ENCODE assay signal across 18 cellular contexts in genomic region chr2:158142568-158143332, GRCh38. TPM values are rescaled to one million over a fixed set of nuclear protein-coding genes. Genes with fewer than 3 reads are reported as not detected.
A peak's percentile ranks its signal among the peaks of the same experiment; 100 is the strongest.
DNase-seq lines count a peak whose midpoint lies in the region; ATAC-seq and TF ChIP-seq lines count a peak whose summit lies in the region.
"Had no signal": no experiment of that assay in that cellular context is flagged by ENCODE, and none has a peak within 500 bp of the region (broad histone marks: within the 10 kb centered on the region; RNA-seq: fewer than 3 reads in every experiment).

No MANE protein-coding gene starts in this region.

- H3K27me3 ChIP-seq in hepatocyte, result no peaks in the 10 kb centered on the region
- H3K27me3 ChIP-seq: Peyer's patch, uterus had no signal

- H3K36me3 ChIP-seq in hepatocyte (replicated peaks; ENCODE audit: insufficient read depth, low read depth), result no peaks in the 10 kb centered on the region
- H3K36me3 ChIP-seq: heart right ventricle, Peyer's patch, uterus had no signal

- peak; percentile 31 for DNase-seq in EL
- peak; percentile 49 for DNase-seq in RPMI8226
- no peak for DNase-seq in hepatocyte (ENCODE audit: low spot score)
- no peak for DNase-seq in central memory CD4-positive, alpha-beta T cell
- DNase-seq in left ventricle myocardium superior, result no peak
- DNase-seq: activated T-cell treated with anti-CD3 and anti-CD28 coated beads for 4 hours; effector memory CD8-positive, alpha-beta T cell; H9; heart right ventricle; Peyer's patch; uterus had no signal

- ATAC-seq in HG03159 (IDR thresholded peaks at IDR 0.05; ENCODE audit: unreplicated experiment), result peak; percentile 77
- ATAC-seq in GM19324 (IDR thresholded peaks at IDR 0.05; ENCODE audit: low FRiP score, unreplicated experiment), result no peak
- no peak for ATAC-seq in HG03439 (IDR thresholded peaks at IDR 0.05; ENCODE audit: unreplicated experiment)
- ATAC-seq in left ventricle myocardium superior, result no peak
- ATAC-seq: effector memory CD8-positive, alpha-beta T cell; heart right ventricle had no signal

- 64% methylated on average over 6 of the region's 6 CpGs for WGBS in hepatocyte (ENCODE audit: low lambda C conversion rate, missing lambda C conversion rate)

- H3K79me2 ChIP-seq in hepatocyte, result no peaks in the 10 kb centered on the region

- TF ChIP-seq CTCF in hepatocyte (IDR thresholded peaks at IDR 0.05; ENCODE audit: poor library complexity), result no peak

- H3K4me3 ChIP-seq in hepatocyte, result no peak overlapping the region
- H3K4me3 ChIP-seq: heart right ventricle, lung, Peyer's patch, uterus had no signal

- H3K27ac ChIP-seq in hepatocyte, result peak overlapping the region; percentile 35
- H3K27ac ChIP-seq: heart right ventricle, Peyer's patch, uterus, VCaP had no signal

- no peaks in the 10 kb centered on the region for H3K9me3 ChIP-seq in hepatocyte (ENCODE audit: low read depth)
- H3K9me3 ChIP-seq: Peyer's patch, uterus had no signal

- no peak overlapping the region for H2AFZ ChIP-seq in hepatocyte

- no peak overlapping the region for H3K4me2 ChIP-seq in hepatocyte

- H4K20me1 ChIP-seq in hepatocyte (ENCODE audit: insufficient read depth, poor library complexity, severe bottlenecking), result no peaks in the 10 kb centered on the region

- no peaks in the 10 kb centered on the region for H3K9me2 ChIP-seq in hepatocyte (replicated peaks; ENCODE audit: insufficient read depth)

- H3K4me1 ChIP-seq in hepatocyte (ENCODE audit: insufficient read depth), result no peaks in the 10 kb centered on the region
- H3K4me1 ChIP-seq: heart right ventricle, Peyer's patch, uterus had no signal

- intact Hi-C loops in left ventricle myocardium superior (cut with micrococcal nuclease), result no loop called here

RNA-seq across cellular contexts. Expression of gene UPP2, which starts 41.1 kb away (rescaled TPM):
- total RNA-seq in hepatocyte (0.52 and 0.70 TPM in 2 replicates), left ventricle myocardium superior (not detected)
- polyA plus RNA-seq in hepatocyte, result not detected in 2 replicates
- total RNA-seq: H9, heart right ventricle, LHCN-M2, lung, omental fat pad, Peyer's patch had no signal
- polyA plus RNA-seq: heart right ventricle had no signal

Comparison
In these comparisons a context has a peak if more than half of its experiments do, and no peak if none do; other contexts are left out.
1. DNase-seq: peak in EL (single experiment) and RPMI8226 (single experiment); none in hepatocyte (single experiment), central memory CD4-positive, alpha-beta T cell (single experiment) and left ventricle myocardium superior (single experiment).